ENCODE assay signal across 17 cellular contexts in genomic region chr1:37094302-37094701, GRCh38. TPM values are rescaled to one million over a fixed set of nuclear protein-coding genes. Genes with fewer than 3 reads are reported as not detected.
A peak's percentile ranks its signal among the peaks of the same experiment; 100 is the strongest.
DNase-seq lines count a peak whose midpoint lies in the region; ATAC-seq, FAIRE-seq and TF ChIP-seq lines count a peak whose summit lies in the region.
"Had no signal": no experiment of that assay in that cellular context is flagged by ENCODE, and none has a peak within 500 bp of the region (broad histone marks: within the 10 kb centered on the region; RNA-seq: fewer than 3 reads in every experiment).

No MANE protein-coding gene starts in this region.

- no peak overlapping the region for H3K4me3 ChIP-seq in Karpas-422 (ENCODE audit: low read length)
- no peak overlapping the region for H3K4me3 ChIP-seq in H1 (ENCODE audit: extremely low read depth in 1 of 4, insufficient read depth in 2 of 4, low read depth in 3 of 4, low read length in 4 of 4)
- H3K4me3 ChIP-seq: right atrium auricular region had no signal

- H3K18ac ChIP-seq in H1 (ENCODE audit: extremely low read depth, low read length), result peak overlapping the region; percentile 6; the same call in 1 of the 2 replicates

- ATAC-seq in HG02642 (IDR thresholded peaks at IDR 0.05; ENCODE audit: poor library complexity, unreplicated experiment), result no peak
- ATAC-seq in GM18870 (IDR thresholded peaks at IDR 0.05; ENCODE audit: unreplicated experiment), result no peak
- ATAC-seq: activated naive CD8-positive, alpha-beta T cell treated with anti-CD3 and anti-CD28 coated beads, Interleukin-2, amount 50 U/mL, for 24 hours had no signal

- FAIRE-seq in H1 (lab: Jason Lieb, UNC), result no peak
- FAIRE-seq: colon had no signal

- no peak overlapping the region for H3K56ac ChIP-seq in H1 (replicated peaks; ENCODE audit: insufficient read length, low read depth, low read length)

- CTCF ChIA-PET in H1 (lab: Charles Lee; ENCODE audit: partially characterized antibody), result interaction anchor here (0.8 to 1.9 kb wide), 13 partner anchors 10 to 491 kb away, joined by 3 to 10 read pairs (median 4); no protein-coding TSS in a partner anchor

- no peak overlapping the region for H2BK5ac ChIP-seq in H1 (ENCODE audit: low read depth, low read length)

- no peak overlapping the region for H2AK5ac ChIP-seq in H1 (ENCODE audit: low read depth, low read length)

- no peaks in the 10 kb centered on the region for H3K23me2 ChIP-seq in H1 (ENCODE audit: low read depth, low read length)

- H2BK20ac ChIP-seq in H1 (ENCODE audit: low read length), result no peak overlapping the region; the same call in 1 of the 2 replicates

- no peak for TF ChIP-seq POLR2A in H1 (IDR thresholded peaks at IDR 0.05; ENCODE audit: control extremely low read depth in 1 of 2, low read depth in 2 of 2, low read length in 2 of 2)

- no peak for TF ChIP-seq RAD21 in H1 (IDR thresholded peaks at IDR 0.05 in 1 of 2, conservative IDR thresholded peaks at IDR 0.05 in 1 of 2; ENCODE audit: low read depth in 2 of 2, low read length in 2 of 2)

- H3K9ac ChIP-seq in Karpas-422 (ENCODE audit: low read length) (no peak overlapping the region), H1 (replicated peaks in 1 of 4; ENCODE audit: extremely low read depth in 1 of 4, low read depth in 3 of 4, low read length in 3 of 4) (no peak overlapping the region)

- H4K20me1 ChIP-seq in Karpas-422 (ENCODE audit: insufficient read depth, low read depth, low read length) (no peaks in the 10 kb centered on the region), H1 (replicated peaks in 1 of 2; ENCODE audit: control insufficient read depth in 1 of 2, insufficient read depth in 2 of 2, low read length in 2 of 2) (no peaks in the 10 kb centered on the region)

- no peak overlapping the region for H4K5ac ChIP-seq in H1 (ENCODE audit: insufficient read length, low read depth, low read length)

- H3K4me2 ChIP-seq in Karpas-422 (ENCODE audit: low read depth, low read length, poor library complexity, severe bottlenecking) (peak overlapping the region; percentile 20), H1 (ENCODE audit: insufficient read depth in 1 of 2, low read depth in 2 of 2, low read length in 2 of 2) (no peak overlapping the region)

- no peak overlapping the region for H2BK15ac ChIP-seq in H1 (ENCODE audit: low read length)

- H3K79me1 ChIP-seq in H1 (ENCODE audit: low read depth, low read length), result no peaks in the 10 kb centered on the region

- no peak overlapping the region for H3K23ac ChIP-seq in H1 (ENCODE audit: insufficient read length)

- H4K8ac ChIP-seq in H1 (ENCODE audit: extremely low read depth, insufficient read depth, low read length), result no peak overlapping the region

- no peaks in the 10 kb centered on the region for H3K9me3 ChIP-seq in Karpas-422 (ENCODE audit: low read length)
- H3K9me3 ChIP-seq in H1 (ENCODE audit: insufficient read depth in 2 of 2, low read depth in 1 of 2, low read length in 1 of 2), result no peaks in the 10 kb centered on the region
- H3K9me3 ChIP-seq: right atrium auricular region had no signal

- no peaks in the 10 kb centered on the region for H3K27me3 ChIP-seq in Karpas-422 (ENCODE audit: low read length)
- H3K27me3 ChIP-seq in H1 (replicated peaks in 1 of 4; ENCODE audit: control insufficient read depth in 3 of 4, extremely low read depth in 1 of 4, insufficient read depth in 3 of 4, low read length in 3 of 4), result no peaks in the 10 kb centered on the region; a peak in 1 of 7 replicates
- H3K27me3 ChIP-seq: brain microvascular endothelial cell, right atrium auricular region had no signal

- H3K14ac ChIP-seq in H1 (ENCODE audit: insufficient read length), result no peak overlapping the region

- H3K4me1 ChIP-seq in Karpas-422 (ENCODE audit: low read length) (peaks cover 13% of the 10 kb centered on the region), H1 (replicated peaks in 1 of 4; ENCODE audit: control insufficient read depth in 3 of 4, insufficient read depth in 4 of 4, low read length in 3 of 4) (no peaks in the 10 kb centered on the region; a peak in 2 of 7 replicates)
- H3K4me1 ChIP-seq: right atrium auricular region had no signal

- TF ChIP-seq EP300 in H1 (IDR thresholded peaks at IDR 0.05; ENCODE audit: borderline replicate concordance in 1 of 2, low read depth in 2 of 2, low read length in 2 of 2), result no peak

- H2AFZ ChIP-seq in Karpas-422 (ENCODE audit: low read length), result no peak overlapping the region
- H2AFZ ChIP-seq in H1 (ENCODE audit: low read length), result no peak overlapping the region

- no peak overlapping the region for H2BK12ac ChIP-seq in H1 (ENCODE audit: low read depth, low read length)

- no peak overlapping the region for H3K4ac ChIP-seq in H1 (replicated peaks; ENCODE audit: insufficient read length, low read depth, low read length)

- TF ChIP-seq CTCF in H1 (IDR thresholded peaks at IDR 0.05; ENCODE audit: control extremely low read depth in 1 of 3, insufficient read depth in 1 of 3, low read depth in 1 of 3, low read length in 3 of 3), result no peak

- POLR2A ChIA-PET in H1 (lab: Charles Lee; ENCODE audit: partially characterized antibody), result interaction anchor here (0.6 to 1.4 kb wide), 2 partner anchors 231 to 572 kb away, joined by 3 read pairs; no protein-coding TSS in a partner anchor

- H3K27ac ChIP-seq in Karpas-422 (ENCODE audit: low read length) (no peak overlapping the region), H1 (ENCODE audit: low read depth, low read length) (no peak overlapping the region)
- H3K27ac ChIP-seq: brain microvascular endothelial cell, right atrium auricular region had no signal

- no peaks in the 10 kb centered on the region for H3K9me2 ChIP-seq in Karpas-422 (replicated peaks; ENCODE audit: insufficient read depth, low read length)

- DNase-seq in DMS153 treated with DMSO at 0.1 percent for 48 hours (lab: John Stamatoyannopoulos, UW; ENCODE audit: unreplicated experiment) (peak; percentile 65), Karpas-422 (peak; percentile 66), NCI-H2171 (lab: John Stamatoyannopoulos, UW) (peak; percentile 88), H1 (ENCODE audit: low read depth in 1 of 2, low spot score in 2 of 2) (no peak), glomerular visceral epithelial cell (ENCODE audit: extremely low spot score) (no peak)
- DNase-seq: activated CD4-positive, alpha-beta T cell treated with anti-CD3 and anti-CD28 coated beads, Interleukin-2, amount 10 ng/mL, durations not matched to agents 24 days and 14 days; activated naive CD8-positive, alpha-beta T cell treated with anti-CD3 and anti-CD28 coated beads, Interleukin-2, amount 50 U/mL, for 24 hours; brain microvascular endothelial cell; EL; H9; T-helper 1 cell had no signal

- 91% methylated on average over 6 of the region's 6 CpGs; no CpG with 5 or more reads in 1 of the 2 experiments for WGBS in H1 (ENCODE audit: extremely low coverage in 1 of 2, insufficient coverage in 1 of 2, insufficient read length in 1 of 2, insufficient replicate concordance in 2 of 2, low coverage in 1 of 2, low lambda C conversion rate in 2 of 2, missing lambda C conversion rate in 1 of 2), 2 experiments

- no peak overlapping the region for H4K91ac ChIP-seq in H1 (replicated peaks; ENCODE audit: insufficient read length, low read length)

- no peaks in the 10 kb centered on the region for H3K36me3 ChIP-seq in Karpas-422 (ENCODE audit: insufficient read depth, low read length)
- H3K36me3 ChIP-seq in H1 (ENCODE audit: control insufficient read depth in 2 of 4, insufficient read depth in 4 of 4, low read length in 3 of 4), result no peaks in the 10 kb centered on the region
- H3K36me3 ChIP-seq: brain microvascular endothelial cell, right atrium auricular region had no signal

- H3K79me2 ChIP-seq in Karpas-422 (ENCODE audit: low read length) (no peaks in the 10 kb centered on the region), H1 (ENCODE audit: control insufficient read depth in 1 of 2, insufficient read depth in 2 of 2, low read length in 2 of 2) (no peaks in the 10 kb centered on the region)

- no peak overlapping the region for H2BK120ac ChIP-seq in H1 (replicated peaks; ENCODE audit: low read depth, low read length)

TF ChIP-seq in H1, 55 proteins besides CTCF, POLR2A, EP300 and RAD21:
- no peak for TF ChIP-seq TAF7 (optimal IDR thresholded peaks at IDR 0.05; ENCODE audit: borderline replicate concordance, low read depth, low read length)
- no peak for TF ChIP-seq FOSL1 (IDR thresholded peaks at IDR 0.05; ENCODE audit: insufficient read depth, low read depth, low read length)
- TF ChIP-seq HDAC6 (IDR thresholded peaks at IDR 0.05; ENCODE audit: low read depth, low read length), result no peak
- TF ChIP-seq CBX8 (IDR thresholded peaks at IDR 0.05; ENCODE audit: borderline replicate concordance, low read depth, low read length), result no peak
- TF ChIP-seq EZH2 (IDR thresholded peaks at IDR 0.05; ENCODE audit: low read depth, low read length, severe bottlenecking), result no peak
- no peak for TF ChIP-seq SP2 (IDR thresholded peaks at IDR 0.05; ENCODE audit: low read length)
- no peak for TF ChIP-seq TBP (IDR thresholded peaks at IDR 0.05; ENCODE audit: low read depth, low read length)
- TF ChIP-seq CHD1 (IDR thresholded peaks at IDR 0.05; ENCODE audit: low read depth, low read length), result no peak

RNA-seq across cellular contexts. Expression of gene GRIK3, which starts 60.0 kb away (rescaled TPM):
- not detected in 2 replicates for total RNA-seq in Karpas-422 (2014; rRNA removed; shearing (Covaris generic); ENCODE audit: low replicate concordance)
- 3.4 and 3.7 TPM in 2 replicates for total RNA-seq in H1 (2021; fragmentation: NEBNext Ultra II Directional; extraction: Animal tissue kit (Norgen Biotek cat#: 25700))
- 2.1 and 2.5 TPM in 2 replicates for polyA plus RNA-seq in H1 (2011; rRNA removed)
- polyA plus RNA-seq in H1 (2011; cell fraction: cytosol; rRNA removed), result 1.9 TPM
- polyA plus RNA-seq in H1 (2011; cell fraction: nucleus; rRNA removed), result 3.8 TPM
- 1.5 to 1.9 TPM (median 1.8 TPM) in 4 replicates for polyA plus RNA-seq in H1 (2012, experiment 1 of 2)
- 0.63 TPM for polyA plus RNA-seq in H1 (2012, experiment 2 of 2)
- 2.3 TPM for polyA plus RNA-seq in H1 (2013, experiment 1 of 2)
- polyA plus RNA-seq in H1 (2013, experiment 2 of 2), result 2.1 TPM
- 7.3 and 7.4 TPM in 2 replicates for polyA minus RNA-seq in H1 (2011; rRNA and poly(A)+ RNA removed)
- 1.8 TPM for polyA minus RNA-seq in H1 (2011; cell fraction: cytosol; rRNA and poly(A)+ RNA removed)
- 2.9 TPM for polyA minus RNA-seq in H1 (2011; cell fraction: nucleus; rRNA and poly(A)+ RNA removed)
- total RNA-seq: activated CD4-positive, alpha-beta T cell treated with anti-CD3 and anti-CD28 coated beads, Interleukin-2, amount 10 ng/mL, durations not matched to agents 24 days and 14 days; activated T-helper 2 cell treated with anti-CD3 and anti-CD28 coated beads, Interferon-gamma antibody, Interleukin-2, Interleukin-4, amounts not matched to agents 10 μg/mL and 5 μg/mL and 100 μg/mL, durations not matched to agents 14 hours and 24 hours and 36 hours; osteoblast had no signal

Comparison
In these comparisons a context has a peak if more than half of its experiments do, and no peak if none do; other contexts are left out.
1. DNase-seq: peak in DMS153 treated with DMSO at 0.1 percent for 48 hours (single experiment), Karpas-422 (single experiment) and NCI-H2171 (single experiment); none in H1 (0 of 2) and glomerular visceral epithelial cell (single experiment).